Comparison of ENCODE assay signal across 4 cellular contexts in genomic region chr3:178549426-178549825, GRCh38. TPM values are rescaled to one million over a fixed set of nuclear protein-coding genes. Genes with fewer than 3 reads are reported as not detected.
"Had no signal": no experiment of that assay in that cellular context is flagged by ENCODE, and none has a peak within 500 bp of the region (broad histone marks: within the 10 kb centered on the region; RNA-seq: fewer than 3 reads in every experiment).

No MANE protein-coding gene starts in this region.

RNA-seq across cellular contexts. Expression of gene KCNMB2, which starts 13.2 kb away (rescaled TPM):
- total RNA-seq: PC-3, Peyer's patch, SJSA1 had no signal
- polyA plus RNA-seq: SK-N-SH had no signal
